16 cellular contexts compared by ENCODE assay signal in genomic region chr9:14302405-14302804, GRCh38. TPM values are rescaled to one million over a fixed set of nuclear protein-coding genes. Genes with fewer than 3 reads are reported as not detected.
DNase-seq lines count a peak whose midpoint lies in the region; ATAC-seq, FAIRE-seq and TF ChIP-seq lines count a peak whose summit lies in the region.
"Had no signal": no experiment of that assay in that cellular context is flagged by ENCODE, and none has a peak within 500 bp of the region (broad histone marks: within the 10 kb centered on the region; RNA-seq: fewer than 3 reads in every experiment).

No MANE protein-coding gene starts in this region.

- no peaks in the 10 kb centered on the region for H3K9me3 Mint-ChIP-seq in activated T-cell treated with anti-CD3 and anti-CD28 coated beads, Interleukin-2, amount 50 U/mL, for 24 hours

- no peak overlapping the region for H3K27ac Mint-ChIP-seq in activated T-cell treated with anti-CD3 and anti-CD28 coated beads, Interleukin-2, amount 50 U/mL, for 24 hours

- FAIRE-seq in kidney (lab: Jason Lieb, UNC): no peak

- DNase-seq in HT-29 (ENCODE audit: low spot score) (peak; percentile 27), adipocyte (ENCODE audit: low read depth) (peak; percentile 14), kidney (no peak), NCI-H526 treated with DMSO at 0.1 percent for 48 hours (lab: John Stamatoyannopoulos, UW) (no peak)
- no peak for DNase-seq in activated T-cell treated with anti-CD3 and anti-CD28 coated beads, Interleukin-2, amount 50 U/mL, for 48 hours
- no peak for DNase-seq in activated T-cell treated with anti-CD3 and anti-CD28 coated beads, Interleukin-2, amount 50 U/mL, for 24 hours
- DNase-seq: amniotic stem cell, EL, KBM-7, left cardiac atrium, NCI-H187 had no signal

- H3K36me3 Mint-ChIP-seq in activated T-cell treated with anti-CD3 and anti-CD28 coated beads, Interleukin-2, amount 50 U/mL, for 24 hours (ENCODE audit: low read depth): no peaks in the 10 kb centered on the region

- H3K4me3 ChIP-seq in adipocyte (ENCODE audit: low read length) (no peak overlapping the region), kidney (ENCODE audit: low read length in 2 of 2) (peak overlapping the region in 1 of 2 donors; percentile 2), skeletal muscle satellite cell (ENCODE audit: low read length) (no peak overlapping the region), gastroesophageal sphincter (no peak overlapping the region)
- H3K4me3 ChIP-seq: SJSA1 had no signal

- 7 to 29% methylated on average over 3 to 4 of the region's 4 CpGs for WGBS in gastroesophageal sphincter (ENCODE audit: low coverage in 1 of 2), 2 donors

- peaks cover 63% of the 10 kb centered on the region for H3K27me3 Mint-ChIP-seq in activated T-cell treated with anti-CD3 and anti-CD28 coated beads, Interleukin-2, amount 50 U/mL, for 24 hours

- intact Hi-C loops in kidney (cut with DNase I): no loop called here

- no peak for TF ChIP-seq EP300 in gastroesophageal sphincter (IDR thresholded peaks at IDR 0.05)

- H3K9ac ChIP-seq in adipocyte (ENCODE audit: low read length): no peak overlapping the region
- no peak overlapping the region for H3K9ac ChIP-seq in kidney (ENCODE audit: low read length in 2 of 2)
- no peak overlapping the region for H3K9ac ChIP-seq in skeletal muscle satellite cell (ENCODE audit: low read depth, low read length)

- H3K27me3 ChIP-seq in adipocyte (replicated peaks; ENCODE audit: control insufficient read depth, insufficient read depth, low read length) (no peaks in the 10 kb centered on the region), skeletal muscle satellite cell (ENCODE audit: control insufficient read depth, insufficient read depth, low read length) (no peaks in the 10 kb centered on the region), gastroesophageal sphincter (no peaks in the 10 kb centered on the region)
- H3K27me3 ChIP-seq: SJSA1 had no signal

- H3K9me3 ChIP-seq in adipocyte (ENCODE audit: control insufficient read depth, low read length): no peaks in the 10 kb centered on the region
- no peaks in the 10 kb centered on the region for H3K9me3 ChIP-seq in kidney (ENCODE audit: control insufficient read depth in 1 of 2, low read length in 2 of 2)
- H3K9me3 ChIP-seq in skeletal muscle satellite cell (replicated peaks; ENCODE audit: low read length): no peaks in the 10 kb centered on the region
- no peaks in the 10 kb centered on the region for H3K9me3 ChIP-seq in gastroesophageal sphincter
- H3K9me3 ChIP-seq: neutrophil, SJSA1 had no signal

- no peak for TF ChIP-seq CTCF in kidney (IDR thresholded peaks at IDR 0.05; ENCODE audit: borderline replicate concordance, extremely low read depth, insufficient read depth)
- TF ChIP-seq CTCF in gastroesophageal sphincter (IDR thresholded peaks at IDR 0.05): no peak

- H3K4me1 ChIP-seq in adipocyte (ENCODE audit: control insufficient read depth, insufficient read depth, low read length): peaks cover 48% of the 10 kb centered on the region
- H3K4me1 ChIP-seq in kidney (ENCODE audit: control insufficient read depth in 1 of 2, insufficient read depth in 1 of 2, low read depth in 1 of 2, low read length in 2 of 2): peaks cover 5 to 24% of the 10 kb centered on the region in 2 donors
- H3K4me1 ChIP-seq in skeletal muscle satellite cell (ENCODE audit: control insufficient read depth, insufficient read depth, low read length): peaks cover 32% of the 10 kb centered on the region
- peaks cover 0 to 92% (median 3%) of the 10 kb centered on the region in 3 donors for H3K4me1 ChIP-seq in gastroesophageal sphincter
- H3K4me1 ChIP-seq: SJSA1 had no signal

- no peak overlapping the region for H3K4me3 Mint-ChIP-seq in activated T-cell treated with anti-CD3 and anti-CD28 coated beads, Interleukin-2, amount 50 U/mL, for 24 hours

- ATAC-seq in gastroesophageal sphincter: no peak

- TF ChIP-seq POLR2A in gastroesophageal sphincter (IDR thresholded peaks at IDR 0.05): no peak

- H3K27ac ChIP-seq in kidney (ENCODE audit: low read depth in 2 of 2, low read length in 2 of 2) (peak overlapping the region; percentile 5 to 43), gastroesophageal sphincter (peak overlapping the region in 1 of 4 donors; percentile 40)
- H3K27ac ChIP-seq: C4-2B, neutrophil, SJSA1 had no signal

- H3K4me1 Mint-ChIP-seq in activated T-cell treated with anti-CD3 and anti-CD28 coated beads, Interleukin-2, amount 50 U/mL, for 24 hours (ENCODE audit: low read depth): no peaks in the 10 kb centered on the region

- peaks cover 18% of the 10 kb centered on the region for H3K36me3 ChIP-seq in adipocyte (ENCODE audit: control insufficient read depth, insufficient read depth, low read length, severe bottlenecking)
- peaks cover 8 to 11% of the 10 kb centered on the region in 2 donors for H3K36me3 ChIP-seq in kidney (ENCODE audit: control insufficient read depth in 1 of 2, insufficient read depth in 2 of 2, low read length in 2 of 2)
- peaks cover 5% of the 10 kb centered on the region for H3K36me3 ChIP-seq in skeletal muscle satellite cell (ENCODE audit: insufficient read depth, low read length)
- peaks cover 5 to 10% of the 10 kb centered on the region in 2 donors for H3K36me3 ChIP-seq in gastroesophageal sphincter
- H3K36me3 ChIP-seq: neutrophil, SJSA1 had no signal

- H3K4me2 ChIP-seq in skeletal muscle satellite cell (ENCODE audit: low read length): peak overlapping the region; percentile 39

RNA-seq across cellular contexts. Expression of gene NFIB, which starts 11.5 kb away (rescaled TPM):
- total RNA-seq in HT-29 (2014; rRNA removed; shearing (Covaris generic)): 13.6 and 29.5 TPM in 2 replicates
- total RNA-seq in kidney (112 TPM), gastroesophageal sphincter (10 to 100 TPM; 61.0 to 68.3 (median 65.4) TPM)
- 15.6 TPM for polyA plus RNA-seq in kidney (ENCODE audit: insufficient read depth, low read depth, low replicate concordance)
- total RNA-seq in skeletal muscle satellite cell (2012; rRNA removed): 37.1 and 39.5 TPM in 2 replicates

Comparison
In these comparisons a context has a peak if more than half of its experiments do, and no peak if none do; other contexts are left out.
1. DNase-seq: peak in HT-29 (single experiment) and adipocyte (single experiment); none in kidney (single experiment), NCI-H526 treated with DMSO at 0.1 percent for 48 hours (single experiment), activated T-cell treated with anti-CD3 and anti-CD28 coated beads, Interleukin-2, amount 50 U/mL, for 48 hours (0 of 2) and activated T-cell treated with anti-CD3 and anti-CD28 coated beads, Interleukin-2, amount 50 U/mL, for 24 hours (single experiment).